In the genomic region with DNA sequence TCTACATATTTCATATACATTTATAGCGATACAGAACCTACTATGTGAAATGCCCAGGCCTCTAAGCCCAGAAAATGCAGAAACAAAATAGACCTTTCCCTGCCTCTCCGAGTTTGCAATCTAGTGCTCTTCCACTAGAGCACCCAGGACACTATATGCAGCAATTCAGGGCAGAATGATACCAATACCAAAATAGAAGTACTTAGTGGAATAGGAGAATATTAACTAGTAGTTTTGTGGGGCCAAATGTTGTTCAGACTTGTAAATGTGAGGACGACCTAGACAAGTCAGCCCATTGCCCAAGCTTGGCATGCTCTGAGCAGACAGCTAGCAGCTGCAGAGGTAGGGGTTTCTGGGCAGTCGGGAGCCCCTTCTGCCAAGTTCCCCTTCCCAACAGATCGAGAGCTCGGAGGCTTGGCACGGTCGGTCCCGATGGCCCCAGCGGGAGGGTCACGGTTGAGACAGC, we compare ENCODE assay signal across 10 cellular contexts. TPM values are rescaled to one million over a fixed set of nuclear protein-coding genes. Genes with fewer than 3 reads are reported as not detected.
DNase-seq lines count a peak whose midpoint lies in the region; ATAC-seq and TF ChIP-seq lines count a peak whose summit lies in the region.
"Had no signal": no experiment of that assay in that cellular context is flagged by ENCODE, and none has a peak within 500 bp of the region (broad histone marks: within the 10 kb centered on the region; RNA-seq: fewer than 3 reads in every experiment).

No MANE protein-coding gene starts in this region.

- no peak for ATAC-seq in right lobe of liver
- ATAC-seq in stimulated activated memory B cell treated with anti-CD40 and anti-IgM and Interleukin-4, amounts not matched to agents 10 μg/mL and 1 μg/mL and 100 μg/mL, for 72 hours, result no peak
- ATAC-seq in HG02678 (IDR thresholded peaks at IDR 0.05; ENCODE audit: unreplicated experiment), result no peak

- H3K36me3 Mint-ChIP-seq in stimulated activated memory B cell treated with anti-CD40 and anti-IgM and Interleukin-4, amounts not matched to agents 10 μg/mL and 1 μg/mL and 100 μg/mL, for 72 hours, result peaks cover 5% of the 10 kb centered on the region

- H3F3A ChIP-seq in GM23248 (ENCODE audit: insufficient read depth), result peaks cover 17% of the 10 kb centered on the region; the same call in 1 of the 2 replicates

- H2AFZ ChIP-seq in GM23248, result peak overlapping the region; percentile 85

- no peaks in the 10 kb centered on the region for H4K20me1 ChIP-seq in GM23248 (ENCODE audit: insufficient read depth)

- peaks cover 3% of the 10 kb centered on the region for H3K9me3 Mint-ChIP-seq in stimulated activated memory B cell treated with anti-CD40 and anti-IgM and Interleukin-4, amounts not matched to agents 10 μg/mL and 1 μg/mL and 100 μg/mL, for 72 hours

- no peak overlapping the region for H3K4me3 Mint-ChIP-seq in stimulated activated memory B cell treated with anti-CD40 and anti-IgM and Interleukin-4, amounts not matched to agents 10 μg/mL and 1 μg/mL and 100 μg/mL, for 72 hours

- H3K4me1 ChIP-seq in GM23248 (ENCODE audit: insufficient read depth) (peaks cover 4% of the 10 kb centered on the region; the same call in 1 of the 2 replicates), right lobe of liver (peaks cover 0 to 4% (median 0%) of the 10 kb centered on the region in 4 donors)

- peak overlapping the region; percentile 81 for H3K4me2 ChIP-seq in GM23248 (ENCODE audit: unreplicated experiment)

- in situ Hi-C loops in ACHN (cut with HindIII; ENCODE audit: low pct_ligation_motif_present, low pct_unique_long_range_greater_than_20kb, low sequenced_read_pairs), result no loop called here
- in situ Hi-C loops in GM23248 (cut with MboI), result no loop called here
- in situ Hi-C loops in astrocyte of the cerebellum (cut with HindIII; ENCODE audit: low sequenced_read_pairs), result no loop called here

- peaks cover 10% of the 10 kb centered on the region for H3K4me1 Mint-ChIP-seq in stimulated activated memory B cell treated with anti-CD40 and anti-IgM and Interleukin-4, amounts not matched to agents 10 μg/mL and 1 μg/mL and 100 μg/mL, for 72 hours

- H3K27ac Mint-ChIP-seq in stimulated activated memory B cell treated with anti-CD40 and anti-IgM and Interleukin-4, amounts not matched to agents 10 μg/mL and 1 μg/mL and 100 μg/mL, for 72 hours, result no peak overlapping the region

- peak overlapping the region; percentile 35 for H3K9ac ChIP-seq in GM23248

- peaks cover 32% of the 10 kb centered on the region for H3K27me3 Mint-ChIP-seq in stimulated activated memory B cell treated with anti-CD40 and anti-IgM and Interleukin-4, amounts not matched to agents 10 μg/mL and 1 μg/mL and 100 μg/mL, for 72 hours

- TF ChIP-seq CTCF in astrocyte of the cerebellum (IDR thresholded peaks at IDR 0.05; ENCODE audit: low read depth, low read length, missing control alignments) (peak; percentile 22), right lobe of liver (IDR thresholded peaks at IDR 0.05) (no peak)

- no peaks in the 10 kb centered on the region for H3K9me2 ChIP-seq in GM23248 (ENCODE audit: insufficient read depth)

- TF ChIP-seq POLR2A in right lobe of liver (IDR thresholded peaks at IDR 0.05), result no peak

- H3K27ac ChIP-seq in GM23248 (no peak overlapping the region), right lobe of liver (peak overlapping the region in 2 of 3 donors; percentile 2 to 56)

- intact Hi-C loops in right lobe of liver (cut with DNase I), result no loop called here

- 12 to 14% methylated on average over 11 of the region's 11 CpGs for WGBS in GM23248 (ENCODE audit: low coverage in 1 of 2, low lambda C conversion rate in 2 of 2, missing lambda C conversion rate in 2 of 2), 2 experiments
- 26% methylated on average over 3 of the region's 11 CpGs for WGBS in right lobe of liver (ENCODE audit: insufficient coverage, low coverage, low lambda C conversion rate, missing lambda C conversion rate)

- DNase-seq in ACHN (peak; percentile 10), GM23248 (peak; percentile 49), astrocyte of the cerebellum (ENCODE audit: low read depth) (no peak), right lobe of liver (no peak), germinal center (ENCODE audit: low spot score) (no peak)
- no peak for DNase-seq in activated CD4-positive, alpha-beta T cell treated with anti-CD3 and anti-CD28 coated beads, Interleukin-2, amount 50 U/mL, for 1 hour
- DNase-seq: hippocampal formation; stimulated activated CD4-positive, alpha-beta T cell treated with anti-CD3 and anti-CD28 coated beads, Interleukin-4, amount 100 ng/mL, for 4 hours had no signal

- H3K9me3 ChIP-seq in GM23248 (ENCODE audit: low read depth) (no peaks in the 10 kb centered on the region), right lobe of liver (no peaks in the 10 kb centered on the region)

- H3K27me3 ChIP-seq in GM23248 (replicated peaks; ENCODE audit: insufficient read depth), result no peaks in the 10 kb centered on the region
- peaks cover 0 to 4% of the 10 kb centered on the region in 2 donors for H3K27me3 ChIP-seq in right lobe of liver

- H3K79me2 ChIP-seq in GM23248 (ENCODE audit: insufficient read depth), result no peaks in the 10 kb centered on the region

- H3K36me3 ChIP-seq in GM23248 (ENCODE audit: low read depth) (no peaks in the 10 kb centered on the region), right lobe of liver (no peaks in the 10 kb centered on the region)

- peak overlapping the region; percentile 68 for H3K4me3 ChIP-seq in GM23248
- peak overlapping the region; percentile 41 for H3K4me3 ChIP-seq in astrocyte of the cerebellum (ENCODE audit: low read depth, low read length)
- peak overlapping the region in 2 of 3 donors; percentile 16 to 21 for H3K4me3 ChIP-seq in right lobe of liver

RNA-seq across cellular contexts. Expression of a gene that starts 35.8 kb away (rescaled TPM):
- total RNA-seq in GM23248 (2014; rRNA removed; shearing (Covaris generic)), result 18.6 and 26.6 TPM in 2 replicates
- 11.3 and 12.9 TPM in 2 replicates for polyA plus RNA-seq in GM23248 (2016; fragmentation: Nextera tagmentation; extraction: Ambion mirVana)
- 10 to 100 TPM; 10.6 to 66.4 (median 20.5) TPM for total RNA-seq in right lobe of liver

Comparison
In these comparisons a context has a peak if more than half of its experiments do, and no peak if none do; other contexts are left out.
1. DNase-seq: peak in ACHN (single experiment) and GM23248 (single experiment); none in astrocyte of the cerebellum (single experiment), right lobe of liver (0 of 3), activated CD4-positive, alpha-beta T cell treated with anti-CD3 and anti-CD28 coated beads, Interleukin-2, amount 50 U/mL, for 1 hour (single experiment) and germinal center (single experiment).
2. Peak in every context shown above with its lines, with median percentiles within 50 percentile points of each other: H3K4me3 ChIP-seq.